Comparison of ENCODE assay signal across 1 cellular context in the genomic region with DNA sequence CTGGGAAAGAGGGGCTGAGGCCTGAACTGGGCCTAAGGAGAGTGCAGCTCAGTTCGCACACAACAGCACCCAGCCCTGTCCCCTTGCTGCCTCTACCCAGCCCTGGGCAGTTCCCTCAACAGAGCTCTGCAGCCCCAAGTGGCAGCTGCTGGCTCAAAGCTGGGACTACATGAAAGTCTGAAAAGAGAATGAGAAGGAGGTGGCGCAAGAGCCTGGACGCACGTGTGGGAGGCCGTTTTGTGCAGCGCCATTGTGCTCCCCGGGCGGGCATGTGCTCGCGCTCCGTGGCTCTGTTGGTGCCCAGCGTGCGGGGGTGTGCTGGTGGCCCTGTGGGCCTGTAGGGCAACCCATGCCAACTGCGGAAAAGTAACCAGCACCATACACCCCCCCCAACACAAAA.
TF ChIP-seq lines count a peak whose summit lies in the region.

No MANE protein-coding gene starts in this region.

TF ChIP-seq in H1, 55 proteins besides CTCF, POLR2A, EP300 and RAD21:
- TF ChIP-seq CHD7 (IDR thresholded peaks at IDR 0.05; ENCODE audit: insufficient replicate concordance, low read length): no peak
- no peak for TF ChIP-seq SP1 (IDR thresholded peaks at IDR 0.05; ENCODE audit: low read depth, low read length)
- no peak for TF ChIP-seq SP4 (IDR thresholded peaks at IDR 0.05; ENCODE audit: low read length)
- TF ChIP-seq RBBP5 (IDR thresholded peaks at IDR 0.05; ENCODE audit: borderline replicate concordance, low read depth, low read length): no peak
- TF ChIP-seq SIN3A (conservative IDR thresholded peaks at IDR 0.05 in 1 of 2, IDR thresholded peaks at IDR 0.05 in 1 of 2; ENCODE audit: low read depth in 1 of 2, low read length in 2 of 2): no peak
- TF ChIP-seq, protein P1, sequence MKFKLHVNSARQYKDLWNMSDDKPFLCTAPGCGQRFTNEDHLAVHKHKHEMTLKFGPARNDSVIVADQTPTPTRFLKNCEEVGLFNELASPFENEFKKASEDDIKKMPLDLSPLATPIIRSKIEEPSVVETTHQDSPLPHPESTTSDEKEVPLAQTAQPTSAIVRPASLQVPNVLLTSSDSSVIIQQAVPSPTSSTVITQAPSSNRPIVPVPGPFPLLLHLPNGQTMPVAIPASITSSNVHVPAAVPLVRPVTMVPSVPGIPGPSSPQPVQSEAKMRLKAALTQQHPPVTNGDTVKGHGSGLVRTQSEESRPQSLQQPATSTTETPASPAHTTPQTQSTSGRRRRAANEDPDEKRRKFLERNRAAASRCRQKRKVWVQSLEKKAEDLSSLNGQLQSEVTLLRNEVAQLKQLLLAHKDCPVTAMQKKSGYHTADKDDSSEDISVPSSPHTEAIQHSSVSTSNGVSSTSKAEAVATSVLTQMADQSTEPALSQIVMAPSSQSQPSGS (IDR thresholded peaks at IDR 0.05; ENCODE audit: low read length): no peak
- no peak for TF ChIP-seq SIX5 (IDR thresholded peaks at IDR 0.05; ENCODE audit: low read depth, low read length)
- no peak for TF ChIP-seq TCF12 (IDR thresholded peaks at IDR 0.05; ENCODE audit: low read depth, low read length)
- no peak for TF ChIP-seq ASH2L (IDR thresholded peaks at IDR 0.05; ENCODE audit: low read length)
- TF ChIP-seq NRF1 (IDR thresholded peaks at IDR 0.05; ENCODE audit: low read depth, low read length): no peak
- no peak for TF ChIP-seq SP2 (IDR thresholded peaks at IDR 0.05; ENCODE audit: low read length)
- no peak for TF ChIP-seq SAP30 (IDR thresholded peaks at IDR 0.05; ENCODE audit: insufficient read depth, insufficient replicate concordance, low read length)
